ENCODE assay signal across 25 cellular contexts in the genomic region with DNA sequence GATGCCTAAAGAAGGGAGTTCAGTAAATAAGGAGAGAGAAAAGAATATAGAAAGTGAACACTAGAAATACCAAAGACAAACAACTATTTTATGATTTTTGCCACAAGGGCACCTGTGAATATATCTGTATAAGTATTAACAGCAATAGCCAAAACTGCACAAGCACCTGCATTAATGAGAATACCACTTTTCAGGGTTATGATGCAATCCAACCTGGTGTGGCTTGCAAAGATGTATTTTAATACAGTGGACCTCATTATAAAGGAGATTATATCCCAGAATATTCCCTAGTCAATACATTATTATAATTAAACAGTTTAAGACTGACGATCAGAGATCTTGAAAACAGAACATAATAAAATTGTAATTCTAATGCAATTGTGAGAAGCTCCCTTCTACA. TPM values are rescaled to one million over a fixed set of nuclear protein-coding genes. Genes with fewer than 3 reads are reported as not detected.
DNase-seq lines count a peak whose midpoint lies in the region; ATAC-seq lines count a peak whose summit lies in the region.
"Had no signal": no experiment of that assay in that cellular context is flagged by ENCODE, and none has a peak within 500 bp of the region (broad histone marks: within the 10 kb centered on the region; RNA-seq: fewer than 3 reads in every experiment).

No MANE protein-coding gene starts in this region.

- no peak for DNase-seq in activated naive CD8-positive, alpha-beta T cell treated with anti-CD3 and anti-CD28 coated beads for 36 hours
- peak; percentile 48 for DNase-seq in NAMALWA (ENCODE audit: low spot score)
- DNase-seq in central memory CD8-positive, alpha-beta T cell (ENCODE audit: low spot score in 2 of 2), result no peak
- DNase-seq in stimulated activated naive B cell treated with anti-CD40 and anti-IgM and Interleukin-4, amounts not matched to agents 10 μg/mL and 1 μg/mL and 100 μg/mL, for 72 hours, result no peak
- no peak for DNase-seq in HK-2 (ENCODE audit: unreplicated experiment)
- DNase-seq: activated CD4-positive, CD25-positive, alpha-beta regulatory T cell; activated gamma-delta T cell treated with Interleukin-2 at 50 U/mL for 16 hours; activated T-cell treated with anti-CD3 and anti-CD28 coated beads, Interleukin-2, amount 50 U/mL, for 4 hours; BE2C; central memory CD4-positive, alpha-beta T cell; endodermal cell; islet precursor cell; left ventricle myocardium superior; midbrain; natural killer cell; NCI-H2081; NCI-H446 treated with DMSO at 0.1 percent for 48 hours; NCI-H82; OCI-M1; stimulated activated CD4-positive, alpha-beta T cell treated with anti-CD3 and anti-CD28 coated beads, Interleukin-4, amount 100 ng/mL, for 24 hours; T-helper 1 cell had no signal

- H3K4me3 Mint-ChIP-seq in activated naive CD8-positive, alpha-beta T cell, result peak overlapping the region; percentile 21
- no peak overlapping the region for H3K4me3 Mint-ChIP-seq in activated naive CD8-positive, alpha-beta T cell treated with anti-CD3 and anti-CD28 coated beads for 36 hours
- no peak overlapping the region for H3K4me3 Mint-ChIP-seq in central memory CD8-positive, alpha-beta T cell
- no peak overlapping the region for H3K4me3 Mint-ChIP-seq in stimulated activated naive B cell treated with anti-CD40 and anti-IgM and Interleukin-4, amounts not matched to agents 10 μg/mL and 1 μg/mL and 100 μg/mL, for 72 hours
- H3K4me3 Mint-ChIP-seq: activated T-cell treated with anti-CD3 and anti-CD28 coated beads, Interleukin-2, amount 50 U/mL, for 4 hours; endodermal cell; natural killer cell had no signal

- no peaks in the 10 kb centered on the region for H3K9me3 Mint-ChIP-seq in activated naive CD8-positive, alpha-beta T cell (ENCODE audit: low read depth)
- H3K9me3 Mint-ChIP-seq in activated naive CD8-positive, alpha-beta T cell treated with anti-CD3 and anti-CD28 coated beads for 36 hours, result no peaks in the 10 kb centered on the region
- no peaks in the 10 kb centered on the region for H3K9me3 Mint-ChIP-seq in central memory CD8-positive, alpha-beta T cell
- peaks cover 3% of the 10 kb centered on the region in 2 donors for H3K9me3 Mint-ChIP-seq in stimulated activated naive B cell treated with anti-CD40 and anti-IgM and Interleukin-4, amounts not matched to agents 10 μg/mL and 1 μg/mL and 100 μg/mL, for 72 hours
- H3K9me3 Mint-ChIP-seq: activated T-cell treated with anti-CD3 and anti-CD28 coated beads, Interleukin-2, amount 50 U/mL, for 4 hours; natural killer cell had no signal

- peaks cover 57% of the 10 kb centered on the region for H3K4me1 Mint-ChIP-seq in activated naive CD8-positive, alpha-beta T cell (ENCODE audit: low read depth)
- H3K4me1 Mint-ChIP-seq in activated naive CD8-positive, alpha-beta T cell treated with anti-CD3 and anti-CD28 coated beads for 36 hours, result peaks cover 33% of the 10 kb centered on the region
- H3K4me1 Mint-ChIP-seq in central memory CD8-positive, alpha-beta T cell, result peaks cover 45% of the 10 kb centered on the region
- H3K4me1 Mint-ChIP-seq in stimulated activated naive B cell treated with anti-CD40 and anti-IgM and Interleukin-4, amounts not matched to agents 10 μg/mL and 1 μg/mL and 100 μg/mL, for 72 hours, result peaks cover 22 to 41% of the 10 kb centered on the region in 2 donors
- H3K4me1 Mint-ChIP-seq: endodermal cell had no signal

- no peaks in the 10 kb centered on the region for H3K27me3 Mint-ChIP-seq in activated naive CD8-positive, alpha-beta T cell
- no peaks in the 10 kb centered on the region for H3K27me3 Mint-ChIP-seq in activated naive CD8-positive, alpha-beta T cell treated with anti-CD3 and anti-CD28 coated beads for 36 hours
- H3K27me3 Mint-ChIP-seq in central memory CD8-positive, alpha-beta T cell, result no peaks in the 10 kb centered on the region
- no peaks in the 10 kb centered on the region for H3K27me3 Mint-ChIP-seq in stimulated activated naive B cell treated with anti-CD40 and anti-IgM and Interleukin-4, amounts not matched to agents 10 μg/mL and 1 μg/mL and 100 μg/mL, for 72 hours

- no peak for ATAC-seq in central memory CD8-positive, alpha-beta T cell (replicated peaks; ENCODE audit: extremely low read depth, poor library complexity, severe bottlenecking)
- no peak for ATAC-seq in stimulated activated naive B cell treated with anti-CD40 and anti-IgM and Interleukin-4, amounts not matched to agents 10 μg/mL and 1 μg/mL and 100 μg/mL, for 72 hours (replicated peaks)
- ATAC-seq in activated CD4-positive, CD25-positive, alpha-beta regulatory T cell treated with anti-CD3 and anti-CD28 coated beads, Interleukin-2, amount 50 U/mL, for 24 hours, result no peak
- no peak for ATAC-seq in HG02852 (IDR thresholded peaks at IDR 0.05; ENCODE audit: unreplicated experiment)
- ATAC-seq: activated T-cell treated with anti-CD3 and anti-CD28 coated beads, Interleukin-2, amount 50 U/mL, for 4 hours; HCT116; left ventricle myocardium superior; natural killer cell had no signal

- H3K36me3 Mint-ChIP-seq in activated naive CD8-positive, alpha-beta T cell, result peaks cover 6% of the 10 kb centered on the region
- H3K36me3 Mint-ChIP-seq in activated naive CD8-positive, alpha-beta T cell treated with anti-CD3 and anti-CD28 coated beads for 36 hours, result peaks cover 27% of the 10 kb centered on the region
- peaks cover 8% of the 10 kb centered on the region for H3K36me3 Mint-ChIP-seq in central memory CD8-positive, alpha-beta T cell (ENCODE audit: insufficient read depth)
- peaks cover 8 to 26% of the 10 kb centered on the region in 2 donors for H3K36me3 Mint-ChIP-seq in stimulated activated naive B cell treated with anti-CD40 and anti-IgM and Interleukin-4, amounts not matched to agents 10 μg/mL and 1 μg/mL and 100 μg/mL, for 72 hours
- H3K36me3 Mint-ChIP-seq: natural killer cell had no signal

- no peak overlapping the region for H3K27ac Mint-ChIP-seq in activated naive CD8-positive, alpha-beta T cell
- no peak overlapping the region for H3K27ac Mint-ChIP-seq in activated naive CD8-positive, alpha-beta T cell treated with anti-CD3 and anti-CD28 coated beads for 36 hours
- peak overlapping the region; percentile 41 for H3K27ac Mint-ChIP-seq in central memory CD8-positive, alpha-beta T cell (ENCODE audit: low read depth)
- peak overlapping the region; percentile 65 for H3K27ac Mint-ChIP-seq in stimulated activated naive B cell treated with anti-CD40 and anti-IgM and Interleukin-4, amounts not matched to agents 10 μg/mL and 1 μg/mL and 100 μg/mL, for 72 hours
- H3K27ac Mint-ChIP-seq: endodermal cell had no signal

RNA-seq across cellular contexts. Expression of gene BRAF, which starts 4.0 kb away (rescaled TPM):
- 10 to 100 TPM; 26.6 to 27.0 TPM for total RNA-seq in activated naive CD8-positive, alpha-beta T cell treated with anti-CD3 and anti-CD28 coated beads for 36 hours

Comparison
In these comparisons a context has a peak if more than half of its experiments do, and no peak if none do; other contexts are left out.
1. H3K27ac Mint-ChIP-seq: peak in central memory CD8-positive, alpha-beta T cell (single experiment) and stimulated activated naive B cell treated with anti-CD40 and anti-IgM and Interleukin-4, amounts not matched to agents 10 μg/mL and 1 μg/mL and 100 μg/mL, for 72 hours (single experiment); none in activated naive CD8-positive, alpha-beta T cell (single experiment) and activated naive CD8-positive, alpha-beta T cell treated with anti-CD3 and anti-CD28 coated beads for 36 hours (single experiment).